20 cellular contexts compared by ENCODE assay signal in genomic region chr12:1920436-1920835, GRCh38. TPM values are rescaled to one million over a fixed set of nuclear protein-coding genes. Genes with fewer than 3 reads are reported as not detected.
DNase-seq lines count a peak whose midpoint lies in the region; ATAC-seq and TF ChIP-seq lines count a peak whose summit lies in the region.
"Had no signal": no experiment of that assay in that cellular context is flagged by ENCODE, and none has a peak within 500 bp of the region (broad histone marks: within the 10 kb centered on the region; RNA-seq: fewer than 3 reads in every experiment).

No MANE protein-coding gene starts in this region.

- in situ Hi-C loops in KBM-7 (cut with MboI; ENCODE audit: low pct_unique_long_range_greater_than_20kb, low sequenced_read_pairs) = no loop called here

- DNase-seq in activated naive CD4-positive, alpha-beta T cell treated with anti-CD3 and anti-CD28 coated beads, Interleukin-2, amount 10 ng/mL, durations not matched to agents 7 days and 5 days = peak; percentile 15
- no peak for DNase-seq in activated naive CD4-positive, alpha-beta T cell treated with Interleukin-2 at 50 U/mL for 16 hours
- peak; percentile 39 for DNase-seq in KBM-7
- peak; percentile 41 for DNase-seq in islet precursor cell
- peak; percentile 12 for DNase-seq in testis
- no peak for DNase-seq in DMS53 (lab: John Stamatoyannopoulos, UW)
- DNase-seq: ACHN; effector memory CD8-positive, alpha-beta T cell; MG63; NCI-H1694 treated with DMSO at 0.1 percent for 48 hours; NCI-H2171 treated with DMSO at 0.1 percent for 48 hours; NCI-H69; ovary; stimulated activated CD4-positive, alpha-beta T cell treated with anti-CD3 and anti-CD28 coated beads, Interleukin-15, amount 100 ng/mL, for 24 hours had no signal

- H3K9me3 ChIP-seq in testis = no peaks in the 10 kb centered on the region
- H3K9me3 ChIP-seq: MG63, ovary, right lobe of liver had no signal

- H3K27ac ChIP-seq in testis = no peak overlapping the region
- H3K27ac ChIP-seq: C4-2B, ovary, right lobe of liver had no signal

- no peak for TF ChIP-seq CTCF in testis (IDR thresholded peaks at IDR 0.05)

- H3K4me1 ChIP-seq in testis = peaks cover 27% of the 10 kb centered on the region
- H3K4me1 ChIP-seq: right lobe of liver had no signal

- peaks cover 60% of the 10 kb centered on the region for H3K27me3 Mint-ChIP-seq in activated naive CD4-positive, alpha-beta T cell treated with anti-CD3 and anti-CD28 coated beads, Interleukin-2, amount 10 ng/mL, durations not matched to agents 7 days and 5 days

- no peaks in the 10 kb centered on the region for H3K36me3 ChIP-seq in testis (ENCODE audit: low read depth, missing control alignments)
- H3K36me3 ChIP-seq: MG63, ovary, right lobe of liver had no signal

- no peak overlapping the region for H3K4me3 ChIP-seq in testis
- H3K4me3 ChIP-seq: MG63, ovary, right lobe of liver had no signal

- no peak for TF ChIP-seq POLR2A in testis (IDR thresholded peaks at IDR 0.05)

- ATAC-seq in GM18520 (IDR thresholded peaks at IDR 0.05; ENCODE audit: unreplicated experiment) = no peak
- no peak for ATAC-seq in GM19463 (IDR thresholded peaks at IDR 0.05; ENCODE audit: unreplicated experiment)
- ATAC-seq: effector memory CD8-positive, alpha-beta T cell; HCT116 had no signal

- H3K9me3 Mint-ChIP-seq in activated naive CD4-positive, alpha-beta T cell treated with anti-CD3 and anti-CD28 coated beads, Interleukin-2, amount 10 ng/mL, durations not matched to agents 7 days and 5 days = peaks cover 2% of the 10 kb centered on the region
- H3K9me3 Mint-ChIP-seq: activated T-helper 2 cell treated with anti-CD3 and anti-CD28 coated beads, Interferon-gamma antibody, Interleukin-2, Interleukin-4, amounts not matched to agents 10 μg/mL and 5 μg/mL and 100 μg/mL, durations not matched to agents 14 hours and 24 hours and 36 hours; effector memory CD8-positive, alpha-beta T cell had no signal

- H3K27ac Mint-ChIP-seq in activated naive CD4-positive, alpha-beta T cell treated with anti-CD3 and anti-CD28 coated beads, Interleukin-2, amount 10 ng/mL, durations not matched to agents 7 days and 5 days = no peak overlapping the region
- H3K27ac Mint-ChIP-seq: activated T-helper 2 cell treated with anti-CD3 and anti-CD28 coated beads, Interferon-gamma antibody, Interleukin-2, Interleukin-4, amounts not matched to agents 10 μg/mL and 5 μg/mL and 100 μg/mL, durations not matched to agents 14 hours and 24 hours and 36 hours had no signal

- H3K4me3 Mint-ChIP-seq in activated naive CD4-positive, alpha-beta T cell treated with anti-CD3 and anti-CD28 coated beads, Interleukin-2, amount 10 ng/mL, durations not matched to agents 7 days and 5 days = no peak overlapping the region
- H3K4me3 Mint-ChIP-seq: effector memory CD8-positive, alpha-beta T cell had no signal

- intact Hi-C loops in testis (cut with DNase I; ENCODE audit: low total_unique reads) = no loop called here

- 90 to 92% methylated on average over 13 of the region's 13 CpGs for WGBS in testis, 2 donors

- peaks cover 37% of the 10 kb centered on the region for H3K4me1 Mint-ChIP-seq in activated naive CD4-positive, alpha-beta T cell treated with anti-CD3 and anti-CD28 coated beads, Interleukin-2, amount 10 ng/mL, durations not matched to agents 7 days and 5 days

- peaks cover 7% of the 10 kb centered on the region for H3K36me3 Mint-ChIP-seq in activated naive CD4-positive, alpha-beta T cell treated with anti-CD3 and anti-CD28 coated beads, Interleukin-2, amount 10 ng/mL, durations not matched to agents 7 days and 5 days

- CTCF ChIA-PET in activated naive CD4-positive, alpha-beta T cell treated with anti-CD3 and anti-CD28 coated beads, Interleukin-2, amount 10 ng/mL, durations not matched to agents 7 days and 5 days (lab: Charles Lee) = no interaction called here

- no peaks in the 10 kb centered on the region for H3K27me3 ChIP-seq in testis
- H3K27me3 ChIP-seq: MG63, ovary, right lobe of liver had no signal

RNA-seq across cellular contexts. Expression of gene CACNA2D4, which starts 2.0 kb away (rescaled TPM):
- total RNA-seq in testis = 10 to 100 TPM; 15.8 to 18.3 TPM
- 10.8 TPM for polyA plus RNA-seq in testis (ENCODE audit: insufficient read depth, low read depth, low replicate concordance)

Comparison
In these comparisons a context has a peak if more than half of its experiments do, and no peak if none do; other contexts are left out.
1. DNase-seq: peak in activated naive CD4-positive, alpha-beta T cell treated with anti-CD3 and anti-CD28 coated beads, Interleukin-2, amount 10 ng/mL, durations not matched to agents 7 days and 5 days (single experiment), KBM-7 (single experiment), islet precursor cell (single experiment) and testis (single experiment); none in activated naive CD4-positive, alpha-beta T cell treated with Interleukin-2 at 50 U/mL for 16 hours (single experiment) and DMS53 (single experiment).